ENCODE assay signal across 9 cellular contexts in the genomic region with DNA sequence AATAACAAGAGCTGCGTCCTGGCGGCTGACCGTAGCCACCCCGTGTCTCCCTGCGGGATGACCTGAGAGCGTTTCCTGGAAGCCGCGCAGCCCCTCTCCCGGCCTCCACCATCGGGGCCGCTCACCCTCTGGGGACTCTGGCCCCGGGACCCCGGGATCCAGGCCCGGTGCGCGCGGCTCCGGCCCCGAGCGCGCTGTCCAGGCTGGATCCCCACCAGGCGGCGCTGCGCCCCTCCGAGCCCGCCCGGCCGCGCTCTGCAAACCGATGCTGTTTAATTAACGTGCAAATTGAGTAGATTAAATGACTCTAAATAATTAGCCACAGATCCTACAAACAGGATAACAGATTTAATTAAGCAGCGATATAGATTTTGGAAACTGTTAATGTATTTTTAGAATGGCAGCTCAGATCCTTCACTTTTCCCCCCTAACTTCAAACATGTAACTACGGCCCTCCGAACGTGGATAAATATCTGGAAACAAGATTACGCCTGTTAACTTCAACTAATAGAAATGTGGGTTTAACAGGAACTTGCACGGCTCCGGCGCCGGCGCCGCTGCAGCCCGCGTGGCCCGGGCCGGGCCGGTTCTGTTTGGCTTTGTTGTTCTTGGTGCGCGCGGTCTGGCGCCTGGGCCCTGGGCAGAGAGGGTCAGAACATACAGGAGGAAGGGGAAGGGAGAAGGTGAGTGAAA. TPM values are rescaled to one million over a fixed set of nuclear protein-coding genes. Genes with fewer than 3 reads are reported as not detected.
A peak's percentile ranks its signal among the peaks of the same experiment; 100 is the strongest.
DNase-seq lines count a peak whose midpoint lies in the region; ATAC-seq, FAIRE-seq and TF ChIP-seq lines count a peak whose summit lies in the region.
"Had no signal": no experiment of that assay in that cellular context is flagged by ENCODE, and none has a peak within 500 bp of the region (broad histone marks: within the 10 kb centered on the region; RNA-seq: fewer than 3 reads in every experiment).

No MANE protein-coding gene starts in this region.

- intact Hi-C loops in endothelial cell of umbilical vein (cut with micrococcal nuclease), result loop anchor here (1.0 to 5.0 kb wide), 3 partner anchors 188 to 249 kb away; no protein-coding TSS in a partner anchor

- no peak overlapping the region for H2AK5ac ChIP-seq in trophoblast cell (ENCODE audit: low read length)

- ATAC-seq in HG02763 (IDR thresholded peaks at IDR 0.05; ENCODE audit: unreplicated experiment) (no peak), GM21526 (IDR thresholded peaks at IDR 0.05; ENCODE audit: low FRiP score, unreplicated experiment) (no peak)

- no peak overlapping the region for H2AFZ ChIP-seq in endothelial cell of umbilical vein (ENCODE audit: low read depth, low read length)
- H2AFZ ChIP-seq in trophoblast cell (ENCODE audit: insufficient read depth, low read length, poor library complexity), result peak overlapping the region; percentile 50

- peak in 2 of 3 experiments; percentile 34 to 42 for DNase-seq in NCI-H1417 (lab: John Stamatoyannopoulos, UW)
- no peak for DNase-seq in NCI-H1417 treated with DMSO at 0.1 percent for 48 hours (lab: John Stamatoyannopoulos, UW)
- DNase-seq in activated CD4-positive, alpha-beta T cell treated with anti-CD3 and anti-CD28 coated beads, Interleukin-2, amount 10 ng/mL, durations not matched to agents 7 days and 5 days, result peak; percentile 16
- DNase-seq in endothelial cell of umbilical vein (ENCODE audit: low read depth, low spot score), result no peak
- peak in 1 of 2 donors; percentile 30 for DNase-seq in trophoblast cell
- no peak for DNase-seq in NCI-H345 treated with DMSO at 0.1 percent for 48 hours (lab: John Stamatoyannopoulos, UW; ENCODE audit: unreplicated experiment)

- H3K4me1 ChIP-seq in endothelial cell of umbilical vein (ENCODE audit: control insufficient read depth, extremely low read depth, insufficient read depth, low read length) (no peaks in the 10 kb centered on the region), trophoblast cell (ENCODE audit: control insufficient read depth in 1 of 2, insufficient read depth in 2 of 2, low read length in 2 of 2) (no peaks in the 10 kb centered on the region)

- H3K4me3 ChIP-seq in endothelial cell of umbilical vein (replicated peaks in 1 of 3; ENCODE audit: insufficient read depth in 1 of 3, low read depth in 1 of 3, low read length in 3 of 3), result no peak overlapping the region
- H3K4me3 ChIP-seq in trophoblast cell (ENCODE audit: low read depth, low read length), result no peak overlapping the region
- H3K4me3 ChIP-seq: BLaER1 had no signal

- no peak overlapping the region for H4K12ac ChIP-seq in trophoblast cell (ENCODE audit: low read depth, low read length)

- no peak overlapping the region for H2BK5ac ChIP-seq in trophoblast cell (ENCODE audit: low read depth, low read length, poor library complexity)

- BruUV-seq in endothelial cell of umbilical vein (replicated peaks; lab: Mats Ljungman, UMichigan), result no TSS peak

- POLR2A ChIA-PET in activated CD4-positive, alpha-beta T cell treated with anti-CD3 and anti-CD28 coated beads, Interleukin-2, amount 10 ng/mL, durations not matched to agents 7 days and 5 days (lab: Charles Lee), result no interaction called here
- POLR2A ChIA-PET in endothelial cell of umbilical vein (lab: Charles Lee), result no interaction called here

- H3K4me2 ChIP-seq in endothelial cell of umbilical vein (ENCODE audit: insufficient read depth, low read length), result no peak overlapping the region
- H3K4me2 ChIP-seq in trophoblast cell (ENCODE audit: low read length), result no peak overlapping the region
- H3K4me2 ChIP-seq: BLaER1 had no signal

- no peak overlapping the region for H3K23ac ChIP-seq in trophoblast cell (ENCODE audit: low read length)

- no peaks in the 10 kb centered on the region for H3K79me2 ChIP-seq in endothelial cell of umbilical vein (ENCODE audit: control insufficient read depth, insufficient read depth, low read length)
- H3K79me2 ChIP-seq in trophoblast cell (ENCODE audit: control insufficient read depth, insufficient read depth, low read length, poor library complexity), result no peaks in the 10 kb centered on the region

- H3K9me3 ChIP-seq in endothelial cell of umbilical vein (replicated peaks; ENCODE audit: control insufficient read depth, insufficient read depth, low read length) (no peaks in the 10 kb centered on the region), trophoblast cell (ENCODE audit: insufficient read depth, low read depth, low read length) (peaks cover 5% of the 10 kb centered on the region)
- H3K9me3 ChIP-seq: BLaER1 had no signal

- H3K18ac ChIP-seq in trophoblast cell (ENCODE audit: low read length), result no peak overlapping the region

- no peak overlapping the region for H4K91ac ChIP-seq in trophoblast cell (ENCODE audit: low read depth, low read length)

- H3K27me3 Mint-ChIP-seq in activated CD4-positive, alpha-beta T cell treated with anti-CD3 and anti-CD28 coated beads, Interleukin-2, amount 10 ng/mL, durations not matched to agents 7 days and 5 days, result peaks cover 67% of the 10 kb centered on the region

- FAIRE-seq in endothelial cell of umbilical vein (lab: Jason Lieb, UNC), result peak; percentile 46

- H3K27me3 ChIP-seq in endothelial cell of umbilical vein (ENCODE audit: control insufficient read depth in 2 of 2, insufficient read depth in 2 of 2, low read length in 2 of 2), result peaks cover 59 to 80% of the 10 kb centered on the region in 2 experiments
- peaks cover 77% of the 10 kb centered on the region for H3K27me3 ChIP-seq in trophoblast cell (ENCODE audit: insufficient read depth, low read length)

- no peak for TF ChIP-seq POLR2A in endothelial cell of umbilical vein (IDR thresholded peaks at IDR 0.05; ENCODE audit: low read depth, low read length)

- H3K4ac ChIP-seq in trophoblast cell (ENCODE audit: low read depth, low read length), result no peak overlapping the region

- H2BK12ac ChIP-seq in trophoblast cell (ENCODE audit: low read length), result no peak overlapping the region

- peak; percentile 74 to 77 for TF ChIP-seq CTCF in endothelial cell of umbilical vein (IDR thresholded peaks at IDR 0.05; ENCODE audit: extremely low read depth in 1 of 2, insufficient read depth in 1 of 2, low read depth in 1 of 2, low read length in 2 of 2)

- H3K9me1 ChIP-seq in endothelial cell of umbilical vein (replicated peaks; ENCODE audit: control insufficient read depth, extremely low read depth, insufficient read depth, low read length), result no peaks in the 10 kb centered on the region

- H3K9ac ChIP-seq in endothelial cell of umbilical vein (replicated peaks; ENCODE audit: extremely low read depth, insufficient read depth, low read length) (no peak overlapping the region), trophoblast cell (ENCODE audit: low read length) (no peak overlapping the region)
- H3K9ac ChIP-seq: BLaER1 had no signal

- H3K36me3 ChIP-seq in endothelial cell of umbilical vein (ENCODE audit: control insufficient read depth in 2 of 2, extremely low read depth in 1 of 2, insufficient read depth in 2 of 2, low read length in 2 of 2), result no peaks in the 10 kb centered on the region
- no peaks in the 10 kb centered on the region for H3K36me3 ChIP-seq in trophoblast cell (ENCODE audit: control insufficient read depth in 1 of 2, insufficient read depth in 2 of 2, low read length in 2 of 2)
- H3K36me3 ChIP-seq: BLaER1 had no signal

- dilution Hi-C loops in endothelial cell of umbilical vein (cut with MboI; ENCODE audit: extremely low pct_ligation_motif_present, low sequenced_read_pairs), result no loop called here

- H3K27ac ChIP-seq in endothelial cell of umbilical vein (ENCODE audit: insufficient read depth, low read depth, low read length) (no peak overlapping the region), trophoblast cell (ENCODE audit: low read depth, low read length) (no peak overlapping the region)
- H3K27ac ChIP-seq: BLaER1 had no signal

- H3K79me1 ChIP-seq in trophoblast cell (ENCODE audit: low read length), result no peaks in the 10 kb centered on the region

- H2BK120ac ChIP-seq in trophoblast cell (ENCODE audit: insufficient read depth, low read length, poor library complexity), result no peak overlapping the region

- H3K36me3 Mint-ChIP-seq in activated CD4-positive, alpha-beta T cell treated with anti-CD3 and anti-CD28 coated beads, Interleukin-2, amount 10 ng/mL, durations not matched to agents 7 days and 5 days (ENCODE audit: low read depth), result no peaks in the 10 kb centered on the region

- no peak overlapping the region for H4K8ac ChIP-seq in trophoblast cell (ENCODE audit: low read depth, low read length)

- no peaks in the 10 kb centered on the region for H3K4me1 Mint-ChIP-seq in activated CD4-positive, alpha-beta T cell treated with anti-CD3 and anti-CD28 coated beads, Interleukin-2, amount 10 ng/mL, durations not matched to agents 7 days and 5 days

- peak overlapping the region; percentile 46 for H3K4me3 Mint-ChIP-seq in activated CD4-positive, alpha-beta T cell treated with anti-CD3 and anti-CD28 coated beads, Interleukin-2, amount 10 ng/mL, durations not matched to agents 7 days and 5 days

- H4K20me1 ChIP-seq in endothelial cell of umbilical vein (replicated peaks; ENCODE audit: control insufficient read depth, extremely low read depth, insufficient read depth, low read length), result no peaks in the 10 kb centered on the region

- H3K9me3 Mint-ChIP-seq in activated CD4-positive, alpha-beta T cell treated with anti-CD3 and anti-CD28 coated beads, Interleukin-2, amount 10 ng/mL, durations not matched to agents 7 days and 5 days, result no peaks in the 10 kb centered on the region

- WGBS in trophoblast cell (ENCODE audit: extremely low coverage, insufficient coverage, insufficient read length), result no CpG with 5 or more reads among the region's 51 CpGs

- H3K14ac ChIP-seq in trophoblast cell (ENCODE audit: low read length), result no peak overlapping the region

- H3K27ac Mint-ChIP-seq in activated CD4-positive, alpha-beta T cell treated with anti-CD3 and anti-CD28 coated beads, Interleukin-2, amount 10 ng/mL, durations not matched to agents 7 days and 5 days, result peak overlapping the region; percentile 38

- CTCF ChIA-PET in activated CD4-positive, alpha-beta T cell treated with anti-CD3 and anti-CD28 coated beads, Interleukin-2, amount 10 ng/mL, durations not matched to agents 7 days and 5 days (lab: Charles Lee), result interaction anchor here (1.0 kb wide), 1 partner anchor 15 kb away, joined by 3 read pairs; no protein-coding TSS in a partner anchor
- CTCF ChIA-PET in endothelial cell of umbilical vein (lab: Charles Lee), result interaction anchor here (1.1 to 3.1 kb wide), 12 partner anchors 9 to 249 kb away, joined by 3 to 30 read pairs (median 8); no protein-coding TSS in a partner anchor

RNA-seq across cellular contexts. Expression of a gene that starts 7.1 kb away (rescaled TPM):
- total RNA-seq in activated CD4-positive, alpha-beta T cell treated with anti-CD3 and anti-CD28 coated beads, Interleukin-2, amount 10 ng/mL, durations not matched to agents 7 days and 5 days, result not detected
- total RNA-seq in endothelial cell of umbilical vein, result not detected in 2 replicates
- not detected in 2 replicates for polyA plus RNA-seq in endothelial cell of umbilical vein
- polyA plus RNA-seq in endothelial cell of umbilical vein (2011; cell fraction: cytosol; rRNA removed), result not detected in 2 replicates
- not detected in 2 replicates for polyA plus RNA-seq in endothelial cell of umbilical vein (2011; cell fraction: nucleus; rRNA removed)
- polyA plus RNA-seq in endothelial cell of umbilical vein (2012), result not detected in 2 replicates
- polyA minus RNA-seq in endothelial cell of umbilical vein, result not detected in 2 replicates
- polyA minus RNA-seq in endothelial cell of umbilical vein (2011; cell fraction: cytosol; rRNA and poly(A)+ RNA removed), result not detected
- polyA minus RNA-seq in endothelial cell of umbilical vein (2011; cell fraction: nucleus; rRNA and poly(A)+ RNA removed), result not detected in 2 replicates
- polyA plus RNA-seq in trophoblast cell (2013), result not detected in 2 replicates

Comparison
In these comparisons a context has a peak if more than half of its experiments do, and no peak if none do; other contexts are left out.
1. DNase-seq: peak in NCI-H1417 (2 of 3) and activated CD4-positive, alpha-beta T cell treated with anti-CD3 and anti-CD28 coated beads, Interleukin-2, amount 10 ng/mL, durations not matched to agents 7 days and 5 days (single experiment); none in NCI-H1417 treated with DMSO at 0.1 percent for 48 hours (single experiment), endothelial cell of umbilical vein (single experiment) and NCI-H345 treated with DMSO at 0.1 percent for 48 hours (single experiment).